Comparison of ENCODE assay signal across 8 cellular contexts in the genomic region with DNA sequence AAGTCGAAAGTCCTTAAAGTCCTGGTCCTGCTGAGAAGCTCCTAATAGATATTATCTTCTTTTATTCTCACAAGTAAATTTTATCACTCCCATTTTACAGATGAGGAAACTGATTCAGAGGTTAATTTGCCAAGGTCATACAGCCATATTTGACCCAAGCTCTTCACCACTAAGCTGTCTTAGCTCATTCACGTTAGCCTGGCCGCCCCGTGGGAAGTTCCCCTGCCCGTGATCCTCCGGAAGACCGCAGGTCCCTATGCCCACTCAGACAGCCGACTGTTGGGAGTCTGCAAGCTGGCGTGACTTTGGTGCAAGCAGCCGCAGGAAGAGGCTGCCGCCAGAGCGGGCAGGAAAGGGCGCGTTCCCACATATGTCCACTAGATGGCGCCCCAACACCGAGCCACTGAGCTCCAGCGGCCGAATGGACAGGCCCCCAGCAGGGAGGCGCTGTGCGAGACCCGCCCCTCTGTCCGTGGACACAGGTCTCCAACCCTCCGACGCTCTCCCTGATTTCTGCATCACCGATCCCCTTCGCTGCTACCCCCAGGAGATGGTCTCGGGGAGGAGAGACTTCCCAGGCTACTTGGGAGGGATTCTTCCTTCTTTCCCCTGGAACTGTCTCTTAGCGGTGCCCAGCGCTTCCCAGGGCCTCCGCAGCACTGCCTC. TPM values are rescaled to one million over a fixed set of nuclear protein-coding genes. Genes with fewer than 3 reads are reported as not detected.
A peak's percentile ranks its signal among the peaks of the same experiment; 100 is the strongest.
DNase-seq lines count a peak whose midpoint lies in the region; ATAC-seq lines count a peak whose summit lies in the region.

No MANE protein-coding gene starts in this region.

- DNase-seq in Daoy (ENCODE audit: low read depth) (peak; percentile 88), Karpas-422 (peak; percentile 93), SK-N-DZ (ENCODE audit: low spot score) (peak; percentile 70), germinal center (ENCODE audit: low spot score) (peak; percentile 80), occipital lobe (lab: John Stamatoyannopoulos, UW) (peak; percentile 80), substantia nigra (lab: John Stamatoyannopoulos, UW) (peak in 48 of 49 donors; percentile 26 to 90 (median 73))
- DNase-seq in activated naive CD4-positive, alpha-beta T cell treated with anti-CD3 and anti-CD28 coated beads for 36 hours, result peak; percentile 90

- H3K9me3 ChIP-seq in Karpas-422 (ENCODE audit: low read length), result no peaks in the 10 kb centered on the region

- no peaks in the 10 kb centered on the region for H3K79me2 ChIP-seq in Karpas-422 (ENCODE audit: low read length)

- no peaks in the 10 kb centered on the region for H4K20me1 ChIP-seq in Karpas-422 (ENCODE audit: insufficient read depth, low read depth, low read length)

- peaks cover 27% of the 10 kb centered on the region for H3K4me1 ChIP-seq in Karpas-422 (ENCODE audit: low read length)

- peak overlapping the region; percentile 53 for H3K4me2 ChIP-seq in Karpas-422 (ENCODE audit: low read depth, low read length, poor library complexity, severe bottlenecking)

- intact Hi-C loops in activated naive CD4-positive, alpha-beta T cell treated with anti-CD3 and anti-CD28 coated beads for 36 hours (cut with micrococcal nuclease), result loop anchor here (1.0 to 2.0 kb wide), 10 partner anchors 27 to 857 kb away; a partner anchor contains a TSS

- no peaks in the 10 kb centered on the region for H3K27me3 ChIP-seq in Karpas-422 (ENCODE audit: low read length)

- H3K36me3 Mint-ChIP-seq in activated naive CD4-positive, alpha-beta T cell treated with anti-CD3 and anti-CD28 coated beads for 36 hours (ENCODE audit: low read depth), result no peaks in the 10 kb centered on the region

- no peaks in the 10 kb centered on the region for H3K9me2 ChIP-seq in Karpas-422 (replicated peaks; ENCODE audit: insufficient read depth, low read length)

- peak overlapping the region; percentile 53 for H3K4me3 Mint-ChIP-seq in activated naive CD4-positive, alpha-beta T cell treated with anti-CD3 and anti-CD28 coated beads for 36 hours

- peaks cover 7% of the 10 kb centered on the region for H3K27me3 Mint-ChIP-seq in activated naive CD4-positive, alpha-beta T cell treated with anti-CD3 and anti-CD28 coated beads for 36 hours (ENCODE audit: low read depth)

- no peaks in the 10 kb centered on the region for H3K36me3 ChIP-seq in Karpas-422 (ENCODE audit: insufficient read depth, low read length)

- no peak overlapping the region; the same call in 1 of the 2 replicates for H3K4me3 ChIP-seq in Karpas-422 (ENCODE audit: low read length)

- H3K27ac ChIP-seq in Karpas-422 (ENCODE audit: low read length), result no peak overlapping the region
- H3K27ac ChIP-seq in substantia nigra (ENCODE audit: low read depth, low read length, poor library complexity, severe bottlenecking), result no peak overlapping the region

- H3K27ac Mint-ChIP-seq in activated naive CD4-positive, alpha-beta T cell treated with anti-CD3 and anti-CD28 coated beads for 36 hours, result no peak overlapping the region

- H3K4me1 Mint-ChIP-seq in activated naive CD4-positive, alpha-beta T cell treated with anti-CD3 and anti-CD28 coated beads for 36 hours (ENCODE audit: low read depth), result peaks cover 20% of the 10 kb centered on the region

- CTCF ChIA-PET in activated naive CD4-positive, alpha-beta T cell treated with anti-CD3 and anti-CD28 coated beads for 36 hours (lab: Charles Lee), result interaction anchor here (0.6 to 9.4 kb wide), 64 partner anchors 9 to 456 kb away, joined by 3 to 161 read pairs (median 4); a partner anchor contains a TSS

- H2AFZ ChIP-seq in Karpas-422 (ENCODE audit: low read length), result no peak overlapping the region

- peak; percentile 93 for ATAC-seq in GM21723 (IDR thresholded peaks at IDR 0.05; ENCODE audit: unreplicated experiment)

- H3K9ac ChIP-seq in Karpas-422 (ENCODE audit: low read length), result no peak overlapping the region

- H3K9me3 Mint-ChIP-seq in activated naive CD4-positive, alpha-beta T cell treated with anti-CD3 and anti-CD28 coated beads for 36 hours, result no peaks in the 10 kb centered on the region

RNA-seq across cellular contexts. Expression of a gene that starts 10.0 kb away (rescaled TPM):
- total RNA-seq in Daoy (2014; rRNA removed; shearing (Covaris generic)), result 1.7 and 3.0 TPM in 2 replicates
- 0.07 TPM in 1 of 2 replicates, not detected in the other for total RNA-seq in Karpas-422 (2014; rRNA removed; shearing (Covaris generic); ENCODE audit: low replicate concordance)
- 0.20 and 0.63 TPM in 2 replicates for polyA plus RNA-seq in SK-N-DZ (2014; cell fraction: cytosol; rRNA removed)
- 1.3 and 1.4 TPM in 2 replicates for polyA plus RNA-seq in SK-N-DZ (2014; cell fraction: nucleus; rRNA removed)
- total RNA-seq in activated naive CD4-positive, alpha-beta T cell treated with anti-CD3 and anti-CD28 coated beads for 36 hours, result 1 to 10 TPM; 1.2 to 2.2 TPM
- total RNA-seq in occipital lobe, result 3.3 TPM

RNA-seq across cellular contexts. Expression of a gene that starts 40.8 kb away (rescaled TPM):
- total RNA-seq in Daoy (2014; rRNA removed; shearing (Covaris generic)), result 7.5 and 13.2 TPM in 2 replicates
- total RNA-seq in Karpas-422 (2014; rRNA removed; shearing (Covaris generic); ENCODE audit: low replicate concordance), result 14.6 and 19.3 TPM in 2 replicates
- 4.9 and 11.8 TPM in 2 replicates for polyA plus RNA-seq in SK-N-DZ (2014; cell fraction: cytosol; rRNA removed)
- 102 and 106 TPM in 2 replicates for polyA plus RNA-seq in SK-N-DZ (2014; cell fraction: nucleus; rRNA removed)
- 10 to 100 TPM; 28.9 to 29.6 TPM for total RNA-seq in activated naive CD4-positive, alpha-beta T cell treated with anti-CD3 and anti-CD28 coated beads for 36 hours
- total RNA-seq in occipital lobe, result 3.0 TPM

RNA-seq across cellular contexts. Expression of a gene that starts 55.2 kb away (rescaled TPM):
- 2.6 and 3.4 TPM in 2 replicates for total RNA-seq in Daoy (2014; rRNA removed; shearing (Covaris generic))
- 20.4 and 48.3 TPM in 2 replicates for total RNA-seq in Karpas-422 (2014; rRNA removed; shearing (Covaris generic); ENCODE audit: low replicate concordance)
- polyA plus RNA-seq in SK-N-DZ (2014; cell fraction: cytosol; rRNA removed), result 31.9 and 42.4 TPM in 2 replicates
- polyA plus RNA-seq in SK-N-DZ (2014; cell fraction: nucleus; rRNA removed), result 110 and 123 TPM in 2 replicates
- 10 to 100 TPM; 20.9 to 21.1 TPM for total RNA-seq in activated naive CD4-positive, alpha-beta T cell treated with anti-CD3 and anti-CD28 coated beads for 36 hours
- 8.4 TPM for total RNA-seq in occipital lobe

RNA-seq across cellular contexts. Expression of a gene that starts 55.4 kb away (rescaled TPM):
- total RNA-seq in Daoy (2014; rRNA removed; shearing (Covaris generic)), result 62.0 and 62.6 TPM in 2 replicates
- 96.0 and 128 TPM in 2 replicates for total RNA-seq in Karpas-422 (2014; rRNA removed; shearing (Covaris generic); ENCODE audit: low replicate concordance)
- polyA plus RNA-seq in SK-N-DZ (2014; cell fraction: cytosol; rRNA removed), result 76.1 and 92.0 TPM in 2 replicates
- polyA plus RNA-seq in SK-N-DZ (2014; cell fraction: nucleus; rRNA removed), result 181 and 195 TPM in 2 replicates
- 10 to 100 TPM; 52.1 to 55.6 TPM for total RNA-seq in activated naive CD4-positive, alpha-beta T cell treated with anti-CD3 and anti-CD28 coated beads for 36 hours
- 46.5 TPM for total RNA-seq in occipital lobe
